In the genomic region with DNA sequence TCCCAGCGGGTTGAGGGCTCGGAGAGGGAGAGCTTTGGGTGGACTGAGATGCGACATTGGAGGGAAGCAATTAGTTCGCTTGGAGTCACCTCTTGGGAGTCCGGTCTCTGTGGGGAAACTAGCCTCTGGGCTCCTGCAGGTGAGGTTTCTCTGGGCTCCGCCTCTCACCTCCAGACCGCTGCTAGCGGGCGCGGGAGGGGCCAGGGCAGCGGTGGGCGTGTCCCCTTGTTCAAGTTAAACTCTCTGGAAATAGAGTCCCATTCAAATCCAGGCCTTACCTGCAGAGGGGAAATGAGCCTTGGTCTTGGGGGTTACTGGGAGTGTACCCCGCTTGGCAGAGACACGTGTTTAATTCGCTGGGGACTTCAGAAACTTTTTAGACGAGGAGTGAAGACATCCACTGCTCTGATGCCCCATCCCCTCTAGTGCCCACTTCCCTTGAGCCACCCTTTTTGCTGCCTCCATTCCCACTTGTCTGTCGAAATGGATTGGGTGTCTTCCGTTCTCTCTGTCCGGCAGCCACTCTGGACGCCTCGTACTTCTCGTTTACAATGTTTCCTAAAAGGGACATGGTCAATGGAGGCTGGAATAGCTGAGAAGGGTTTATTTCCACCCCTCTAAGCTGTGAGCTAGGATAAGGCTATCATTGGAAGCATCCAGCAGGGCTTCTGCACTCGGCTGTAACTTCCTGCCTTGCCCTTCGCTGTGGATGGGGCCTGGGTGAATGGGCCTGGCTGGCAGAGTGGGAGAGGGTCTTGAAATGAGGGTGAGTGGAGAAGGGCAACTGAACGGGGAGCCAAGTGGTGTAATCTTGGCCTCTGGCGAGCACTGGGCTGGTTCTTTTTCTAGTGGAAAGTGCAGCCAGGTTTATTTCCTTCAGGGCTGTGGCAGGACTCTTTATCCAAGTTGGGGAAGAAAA, we compare ENCODE assay signal across 9 cellular contexts. TPM values are rescaled to one million over a fixed set of nuclear protein-coding genes. Genes with fewer than 3 reads are reported as not detected.
A peak's percentile ranks its signal among the peaks of the same experiment; 100 is the strongest.
DNase-seq lines count a peak whose midpoint lies in the region; ATAC-seq and TF ChIP-seq lines count a peak whose summit lies in the region.
"Had no signal": no experiment of that assay in that cellular context is flagged by ENCODE, and none has a peak within 500 bp of the region (broad histone marks: within the 10 kb centered on the region; RNA-seq: fewer than 3 reads in every experiment).

No MANE protein-coding gene starts in this region.

- in situ Hi-C loops in SK-MEL-5 (cut with HindIII; ENCODE audit: low pct_unique_long_range_greater_than_20kb, low sequenced_read_pairs): no loop called here

- peak overlapping the region; percentile 93 for H3K27ac ChIP-seq in psoas muscle
- H3K27ac ChIP-seq in CD4-positive, alpha-beta memory T cell (ENCODE audit: low read depth, low read length): no peak overlapping the region

- no peak for TF ChIP-seq CTCF in glutamatergic neuron (IDR thresholded peaks at IDR 0.05; ENCODE audit: partially characterized antibody, unreplicated experiment)
- TF ChIP-seq CTCF in psoas muscle (IDR thresholded peaks at IDR 0.05): no peak

- H3K4me3 ChIP-seq in psoas muscle: peak overlapping the region; percentile 94
- no peak overlapping the region for H3K4me3 ChIP-seq in CD4-positive, alpha-beta memory T cell (ENCODE audit: low read length in 2 of 2)

- no peaks in the 10 kb centered on the region for H3K36me3 ChIP-seq in psoas muscle (ENCODE audit: insufficient read depth in 1 of 2, low read depth in 1 of 2)
- no peaks in the 10 kb centered on the region for H3K36me3 ChIP-seq in CD4-positive, alpha-beta memory T cell (ENCODE audit: insufficient read depth, low read length)

- H3K9me3 Mint-ChIP-seq in glutamatergic neuron (ENCODE audit: unreplicated experiment): peaks cover 1% of the 10 kb centered on the region
- H3K9me3 Mint-ChIP-seq in CD4-positive, alpha-beta memory T cell: peaks cover 0 to 3% (median 0%) of the 10 kb centered on the region in 8 donors

- no peaks in the 10 kb centered on the region for H3K36me3 Mint-ChIP-seq in glutamatergic neuron (ENCODE audit: unreplicated experiment)
- H3K36me3 Mint-ChIP-seq in CD4-positive, alpha-beta memory T cell: no peaks in the 10 kb centered on the region
- H3K36me3 Mint-ChIP-seq: CD4-positive, CD25-positive, alpha-beta regulatory T cell had no signal

- CTCF ChIA-PET in CD4-positive, alpha-beta memory T cell (lab: Charles Lee; ENCODE audit: partially characterized antibody): no interaction called here

- no peak overlapping the region for H3K27ac Mint-ChIP-seq in glutamatergic neuron (ENCODE audit: unreplicated experiment)
- no peak overlapping the region for H3K27ac Mint-ChIP-seq in CD4-positive, alpha-beta memory T cell
- H3K27ac Mint-ChIP-seq: CD4-positive, CD25-positive, alpha-beta regulatory T cell had no signal

- intact Hi-C loops in psoas muscle (cut with DNase I): loop anchor here in 1 of 2 donors (5.0 kb wide), 1 partner anchor 47 kb away; no protein-coding TSS in a partner anchor
- intact Hi-C loops in CD4-positive, alpha-beta memory T cell (cut with micrococcal nuclease): no loop called here

- peaks cover 9% of the 10 kb centered on the region for H3K27me3 Mint-ChIP-seq in glutamatergic neuron (ENCODE audit: unreplicated experiment)
- H3K27me3 Mint-ChIP-seq in CD4-positive, alpha-beta memory T cell: peaks cover 34 to 41% of the 10 kb centered on the region in 2 donors

- peak overlapping the region; percentile 84 for H3K4me3 Mint-ChIP-seq in glutamatergic neuron (ENCODE audit: unreplicated experiment)
- no peak overlapping the region for H3K4me3 Mint-ChIP-seq in CD4-positive, alpha-beta memory T cell

- DNase-seq in NCI-H2029 (lab: John Stamatoyannopoulos, UW) (peak; percentile 5), NCI-H2029 treated with DMSO at 0.1 percent for 48 hours (lab: John Stamatoyannopoulos, UW) (no peak), SK-MEL-5 (ENCODE audit: low read depth, low spot score) (peak; percentile 18), glutamatergic neuron (peak; percentile 17), psoas muscle (peak in 1 of 2 donors; percentile 21), dedifferentiated amniotic fluid mesenchymal stem cell (ENCODE audit: extremely low spot score) (no peak)
- DNase-seq in CD4-positive, alpha-beta memory T cell: no peak
- DNase-seq: CD4-positive, CD25-positive, alpha-beta regulatory T cell had no signal

- POLR2A ChIA-PET in CD4-positive, alpha-beta memory T cell (lab: Charles Lee; ENCODE audit: partially characterized antibody): no interaction called here

- WGBS in psoas muscle, 3 donors: 7 to 14% (median 9%) methylated on average over 25 to 26 of the region's 26 CpGs

- ATAC-seq in psoas muscle (peak in 2 of 4 donors; percentile 23 to 48), GM19452 (IDR thresholded peaks at IDR 0.05; ENCODE audit: unreplicated experiment) (no peak)

- H3K27me3 ChIP-seq in psoas muscle (ENCODE audit: insufficient read depth in 3 of 3, low read length in 2 of 3): no peaks in the 10 kb centered on the region
- peaks cover 3% of the 10 kb centered on the region for H3K27me3 ChIP-seq in CD4-positive, alpha-beta memory T cell (ENCODE audit: insufficient read depth, low read length)

- peaks cover 4% of the 10 kb centered on the region for H3K4me1 Mint-ChIP-seq in glutamatergic neuron (ENCODE audit: low read depth, unreplicated experiment)
- peaks cover 0 to 14% (median 3%) of the 10 kb centered on the region in 4 donors for H3K4me1 Mint-ChIP-seq in CD4-positive, alpha-beta memory T cell

- no peaks in the 10 kb centered on the region for H3K9me3 ChIP-seq in psoas muscle
- H3K9me3 ChIP-seq in CD4-positive, alpha-beta memory T cell (ENCODE audit: control insufficient read depth in 1 of 2, low read length in 2 of 2): no peaks in the 10 kb centered on the region

- peaks cover 45% of the 10 kb centered on the region for H3K4me1 ChIP-seq in psoas muscle
- H3K4me1 ChIP-seq in CD4-positive, alpha-beta memory T cell (ENCODE audit: insufficient read depth, low read length): no peaks in the 10 kb centered on the region

RNA-seq across cellular contexts. Expression of a gene that starts 1.1 kb away (rescaled TPM):
- total RNA-seq in SK-MEL-5 (2014; rRNA removed; shearing (Covaris generic)): 768 and 819 TPM in 2 replicates
- 248 and 324 TPM in 2 replicates for polyA plus RNA-seq in SK-MEL-5 (2015; cell fraction: cytosol; rRNA removed)
- polyA plus RNA-seq in SK-MEL-5 (2015; cell fraction: nucleus; rRNA removed): 389 and 448 TPM in 2 replicates
- total RNA-seq in glutamatergic neuron (ENCODE audit: unreplicated experiment): 0.25 TPM
- total RNA-seq in psoas muscle: 10 to 100 TPM; 48.2 to 98.1 (median 62.8) TPM
- polyA plus RNA-seq in psoas muscle: 10 to 100 TPM; 11.8 to 49.9 (median 29.0) TPM
- 1 to 10 TPM in 1 of 2 experiments, under 1 TPM in 1; 0.80 to 1.5 TPM for total RNA-seq in CD4-positive, alpha-beta memory T cell
- not detected for polyA plus RNA-seq in CD4-positive, alpha-beta memory T cell
- polyA plus RNA-seq: CD4-positive, CD25-positive, alpha-beta regulatory T cell had no signal

Comparison
In these comparisons a context has a peak if more than half of its experiments do, and no peak if none do; other contexts are left out.
1. DNase-seq: peak in NCI-H2029 (single experiment), SK-MEL-5 (single experiment) and glutamatergic neuron (single experiment); none in NCI-H2029 treated with DMSO at 0.1 percent for 48 hours (single experiment), CD4-positive, alpha-beta memory T cell (0 of 5) and dedifferentiated amniotic fluid mesenchymal stem cell (single experiment).
2. RNA of a gene that starts 1.1 kb away (total RNA-seq): 768 to 819 TPM in SK-MEL-5 and 48.2 to 98.1 TPM in psoas muscle; 0.80 to 1.5 TPM in CD4-positive, alpha-beta memory T cell and 0.25 TPM in glutamatergic neuron (single experiment); every median in the first group is over 10 times any median in the second.